Comparison of ENCODE assay signal across 9 cellular contexts in the genomic region with DNA sequence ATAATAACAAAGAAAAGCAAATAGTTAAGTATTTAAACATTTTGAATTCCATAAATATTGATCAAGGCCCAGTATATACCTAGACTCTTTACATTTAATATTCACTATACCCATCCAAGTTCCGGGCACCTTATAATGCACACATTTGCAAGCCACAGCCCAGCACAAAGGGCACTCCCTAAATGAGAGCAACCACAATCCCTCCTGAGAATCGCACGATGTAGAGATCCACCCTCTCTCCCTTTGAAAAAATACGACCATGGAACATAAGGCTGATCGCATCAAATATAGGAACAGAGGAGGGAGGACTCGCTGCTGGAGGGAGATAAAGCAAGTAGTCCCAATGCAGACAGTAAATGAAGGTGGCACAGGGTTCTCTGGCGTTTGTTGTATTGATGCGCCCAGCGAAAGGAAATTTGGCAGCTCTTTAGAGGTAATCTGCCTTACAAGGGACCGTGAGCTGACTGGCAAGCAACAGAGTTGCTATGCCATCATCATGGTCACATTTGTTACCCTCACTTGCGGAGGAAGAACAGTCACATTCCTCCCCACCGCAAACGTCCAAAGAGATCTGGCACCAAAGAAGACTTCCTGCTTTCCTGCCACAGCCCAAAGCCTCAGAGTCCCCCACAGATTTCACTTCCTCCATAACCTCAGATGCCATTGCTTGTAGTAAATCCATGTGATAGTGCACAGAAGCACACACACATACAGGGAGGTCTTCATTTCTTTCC. TPM values are rescaled to one million over a fixed set of nuclear protein-coding genes. Genes with fewer than 3 reads are reported as not detected.
DNase-seq lines count a peak whose midpoint lies in the region; ATAC-seq and TF ChIP-seq lines count a peak whose summit lies in the region.
"Had no signal": no experiment of that assay in that cellular context is flagged by ENCODE, and none has a peak within 500 bp of the region (broad histone marks: within the 10 kb centered on the region; RNA-seq: fewer than 3 reads in every experiment).

No MANE protein-coding gene starts in this region.

- H3K27me3 ChIP-seq in testis (no peaks in the 10 kb centered on the region), smooth muscle cell (ENCODE audit: low read depth) (no peaks in the 10 kb centered on the region)
- no peaks in the 10 kb centered on the region for H3K27me3 ChIP-seq in effector memory CD4-positive, alpha-beta T cell (replicated peaks; ENCODE audit: control insufficient read depth, insufficient read depth, low read length, poor library complexity, severe bottlenecking)

- no peak overlapping the region for H3K9ac ChIP-seq in smooth muscle cell (ENCODE audit: low read depth)

- no peak overlapping the region for H3K4me3 Mint-ChIP-seq in activated CD8-positive, alpha-beta T cell treated with anti-CD3 and anti-CD28 coated beads for 36 hours
- H3K4me3 Mint-ChIP-seq: natural killer cell treated with Interleukin-12 subunit alpha and Interleukin-12 subunit beta and Interleukin-15 and Interleukin-18, amount 100 ng/mL, for 72 hours had no signal

- peaks cover 14% of the 10 kb centered on the region for H3K4me1 Mint-ChIP-seq in activated CD8-positive, alpha-beta T cell treated with anti-CD3 and anti-CD28 coated beads for 36 hours (ENCODE audit: low read depth)

- H3K36me3 ChIP-seq in testis (ENCODE audit: low read depth, missing control alignments) (no peaks in the 10 kb centered on the region), smooth muscle cell (ENCODE audit: low read depth) (no peaks in the 10 kb centered on the region)
- no peaks in the 10 kb centered on the region for H3K36me3 ChIP-seq in effector memory CD4-positive, alpha-beta T cell (ENCODE audit: control insufficient read depth, insufficient read depth, low read length)

- H4K20me1 ChIP-seq in smooth muscle cell (ENCODE audit: low read depth) = no peaks in the 10 kb centered on the region

- CTCF ChIA-PET in activated CD8-positive, alpha-beta T cell treated with anti-CD3 and anti-CD28 coated beads for 36 hours (lab: Charles Lee) = interaction anchor here (1.0 to 5.4 kb wide), 2 partner anchors 9 to 26 kb away, joined by 3 to 41 read pairs; no protein-coding TSS in a partner anchor

- peaks cover 7% of the 10 kb centered on the region for H3K27me3 Mint-ChIP-seq in activated CD8-positive, alpha-beta T cell treated with anti-CD3 and anti-CD28 coated beads for 36 hours

- no peak for TF ChIP-seq POLR2A in testis (IDR thresholded peaks at IDR 0.05)

- 79 to 85% methylated on average over 13 of the region's 13 CpGs for WGBS in testis, 2 donors
- WGBS in smooth muscle cell (ENCODE audit: low lambda C conversion rate) = 82% methylated on average over 13 of the region's 13 CpGs

- H3K27ac ChIP-seq in testis = no peak overlapping the region
- no peak overlapping the region for H3K27ac ChIP-seq in effector memory CD4-positive, alpha-beta T cell (ENCODE audit: insufficient read depth, low read length, poor library complexity, severe bottlenecking)
- no peak overlapping the region for H3K27ac ChIP-seq in smooth muscle cell (ENCODE audit: low read depth)

- no peak overlapping the region for H3K4me2 ChIP-seq in smooth muscle cell

- ATAC-seq in GM19452 (IDR thresholded peaks at IDR 0.05; ENCODE audit: unreplicated experiment) (peak; percentile 89), HG03442 (IDR thresholded peaks at IDR 0.05; ENCODE audit: unreplicated experiment) (peak; percentile 89)
- ATAC-seq in activated CD8-positive, alpha-beta T cell treated with anti-CD3 and anti-CD28 coated beads for 36 hours = peak; percentile 65

- no peak overlapping the region for H2AFZ ChIP-seq in smooth muscle cell (ENCODE audit: low read depth)

- TF ChIP-seq CTCF in activated CD8-positive, alpha-beta T cell treated with anti-CD3 and anti-CD28 coated beads for 36 hours (IDR thresholded peaks at IDR 0.05) = no peak
- TF ChIP-seq CTCF in testis (IDR thresholded peaks at IDR 0.05) (no peak), smooth muscle cell (IDR thresholded peaks at IDR 0.05; ENCODE audit: borderline replicate concordance, insufficient read depth, poor library complexity, severe bottlenecking) (no peak)

- H3K4me1 ChIP-seq in testis = no peaks in the 10 kb centered on the region
- H3K4me1 ChIP-seq in effector memory CD4-positive, alpha-beta T cell (ENCODE audit: control insufficient read depth, insufficient read depth, low read length, poor library complexity, severe bottlenecking) = peaks cover 9% of the 10 kb centered on the region
- no peaks in the 10 kb centered on the region for H3K4me1 ChIP-seq in smooth muscle cell (ENCODE audit: low read depth)

- H3K79me2 ChIP-seq in smooth muscle cell (ENCODE audit: low read depth) = no peaks in the 10 kb centered on the region

- H3K36me3 Mint-ChIP-seq in activated CD8-positive, alpha-beta T cell treated with anti-CD3 and anti-CD28 coated beads for 36 hours (ENCODE audit: low read depth) = no peaks in the 10 kb centered on the region
- H3K36me3 Mint-ChIP-seq: natural killer cell treated with Interleukin-12 subunit alpha and Interleukin-12 subunit beta and Interleukin-15 and Interleukin-18, amount 100 ng/mL, for 72 hours had no signal

- intact Hi-C loops in activated CD8-positive, alpha-beta T cell treated with anti-CD3 and anti-CD28 coated beads for 36 hours (cut with micrococcal nuclease) = no loop called here
- intact Hi-C loops in testis (cut with DNase I; ENCODE audit: low total_unique reads) = no loop called here

- no peak overlapping the region for H3K4me3 ChIP-seq in testis
- no peak overlapping the region for H3K4me3 ChIP-seq in effector memory CD4-positive, alpha-beta T cell (ENCODE audit: insufficient read depth, low read depth, low read length, poor library complexity, severe bottlenecking)
- H3K4me3 ChIP-seq in smooth muscle cell = no peak overlapping the region

- no peaks in the 10 kb centered on the region for H3F3A ChIP-seq in smooth muscle cell (ENCODE audit: low read depth)

- peak; percentile 69 for DNase-seq in Daoy (ENCODE audit: low read depth)
- DNase-seq in activated CD8-positive, alpha-beta T cell treated with anti-CD3 and anti-CD28 coated beads for 36 hours = peak; percentile 37
- DNase-seq in testis = peak; percentile 35
- DNase-seq in NCI-H774 (lab: John Stamatoyannopoulos, UW) = no peak
- no peak for DNase-seq in effector memory CD4-positive, alpha-beta T cell
- no peak for DNase-seq in smooth muscle cell (lab: John Stamatoyannopoulos, UW; ENCODE audit: unreplicated experiment)

- no peaks in the 10 kb centered on the region for H3K9me3 Mint-ChIP-seq in activated CD8-positive, alpha-beta T cell treated with anti-CD3 and anti-CD28 coated beads for 36 hours
- H3K9me3 Mint-ChIP-seq: natural killer cell treated with Interleukin-12 subunit alpha and Interleukin-12 subunit beta and Interleukin-15 and Interleukin-18, amount 100 ng/mL, for 72 hours had no signal

- H3K9me3 ChIP-seq in testis (no peaks in the 10 kb centered on the region), smooth muscle cell (replicated peaks; ENCODE audit: low read depth) (no peaks in the 10 kb centered on the region)
- H3K9me3 ChIP-seq in effector memory CD4-positive, alpha-beta T cell (ENCODE audit: control insufficient read depth, low read length) = no peaks in the 10 kb centered on the region

- H3K27ac Mint-ChIP-seq in activated CD8-positive, alpha-beta T cell treated with anti-CD3 and anti-CD28 coated beads for 36 hours = no peak overlapping the region
- H3K27ac Mint-ChIP-seq: natural killer cell treated with Interleukin-12 subunit alpha and Interleukin-12 subunit beta and Interleukin-15 and Interleukin-18, amount 100 ng/mL, for 72 hours had no signal

- POLR2A ChIA-PET in activated CD8-positive, alpha-beta T cell treated with anti-CD3 and anti-CD28 coated beads for 36 hours (lab: Charles Lee) = no interaction called here

RNA-seq across cellular contexts. Expression of a gene that starts 16.1 kb away (rescaled TPM):
- not detected in 2 replicates for total RNA-seq in Daoy (2014; rRNA removed; shearing (Covaris generic))
- total RNA-seq in activated CD8-positive, alpha-beta T cell treated with anti-CD3 and anti-CD28 coated beads for 36 hours = not detected
- total RNA-seq in testis (not detected), smooth muscle cell (not detected in 2 replicates)
- polyA plus RNA-seq in testis (ENCODE audit: insufficient read depth, low read depth, low replicate concordance) (not detected), smooth muscle cell (not detected in 2 replicates)
- total RNA-seq: natural killer cell treated with Interleukin-12 subunit alpha and Interleukin-12 subunit beta and Interleukin-15 and Interleukin-18, amount 100 ng/mL, for 72 hours had no signal

RNA-seq across cellular contexts. Expression of a gene that starts 22.5 kb away (rescaled TPM):
- not detected in 2 replicates for total RNA-seq in Daoy (2014; rRNA removed; shearing (Covaris generic))
- not detected for total RNA-seq in activated CD8-positive, alpha-beta T cell treated with anti-CD3 and anti-CD28 coated beads for 36 hours
- total RNA-seq in testis (not detected), smooth muscle cell (not detected in 2 replicates)
- polyA plus RNA-seq in testis (ENCODE audit: insufficient read depth, low read depth, low replicate concordance) (not detected), smooth muscle cell (not detected in 2 replicates)
- total RNA-seq: natural killer cell treated with Interleukin-12 subunit alpha and Interleukin-12 subunit beta and Interleukin-15 and Interleukin-18, amount 100 ng/mL, for 72 hours had no signal

RNA-seq across cellular contexts. Expression of a gene that starts 57.5 kb away (rescaled TPM):
- 90.7 and 95.8 TPM in 2 replicates for total RNA-seq in Daoy (2014; rRNA removed; shearing (Covaris generic))
- total RNA-seq in activated CD8-positive, alpha-beta T cell treated with anti-CD3 and anti-CD28 coated beads for 36 hours = 100 to 1,000 TPM; 163 to 171 TPM
- total RNA-seq in testis (100 to 1,000 TPM; 105 to 136 TPM), smooth muscle cell (102 and 158 TPM in 2 replicates)
- polyA plus RNA-seq in testis (ENCODE audit: insufficient read depth, low read depth, low replicate concordance) (169 TPM), smooth muscle cell (105 and 136 TPM in 2 replicates)

Comparison
In these comparisons a context has a peak if more than half of its experiments do, and no peak if none do; other contexts are left out.
1. DNase-seq: peak in Daoy (single experiment), activated CD8-positive, alpha-beta T cell treated with anti-CD3 and anti-CD28 coated beads for 36 hours (single experiment) and testis (single experiment); none in NCI-H774 (single experiment), effector memory CD4-positive, alpha-beta T cell (0 of 3) and smooth muscle cell (single experiment).
2. Peak in every context shown above with its lines, with median percentiles within 50 percentile points of each other: ATAC-seq.